8 cellular contexts compared by ENCODE assay signal in genomic region chr20:62365814-62366369, GRCh38. TPM values are rescaled to one million over a fixed set of nuclear protein-coding genes. Genes with fewer than 3 reads are reported as not detected.
DNase-seq lines count a peak whose midpoint lies in the region; ATAC-seq and TF ChIP-seq lines count a peak whose summit lies in the region.

No MANE protein-coding gene starts in this region.

- no peaks in the 10 kb centered on the region for H3K9me3 Mint-ChIP-seq in stimulated activated effector memory CD8-positive, alpha-beta T cell treated with anti-CD3 and anti-CD28 coated beads, Interleukin-12 subunit alpha, Interleukin-12 subunit beta, amount 100 ng/mL, for 72 hours

- 11% methylated on average over 10 of the region's 10 CpGs for WGBS in hepatocyte (ENCODE audit: low lambda C conversion rate, missing lambda C conversion rate)

- peaks cover 86% of the 10 kb centered on the region for H3K4me1 ChIP-seq in hepatocyte (ENCODE audit: insufficient read depth)

- H3K27ac ChIP-seq in WERI-Rb-1, result peak overlapping the region; percentile 93
- H3K27ac ChIP-seq in hepatocyte, result peak overlapping the region; percentile 92

- peaks cover 13% of the 10 kb centered on the region for H3K4me1 Mint-ChIP-seq in stimulated activated effector memory CD8-positive, alpha-beta T cell treated with anti-CD3 and anti-CD28 coated beads, Interleukin-12 subunit alpha, Interleukin-12 subunit beta, amount 100 ng/mL, for 72 hours

- ATAC-seq in stimulated activated effector memory CD8-positive, alpha-beta T cell treated with anti-CD3 and anti-CD28 coated beads, Interleukin-12 subunit alpha, Interleukin-12 subunit beta, amount 100 ng/mL, for 72 hours, result no peak
- no peak for ATAC-seq in GM18867 (IDR thresholded peaks at IDR 0.05; ENCODE audit: unreplicated experiment)

- H3K36me3 ChIP-seq in WERI-Rb-1, result peaks cover 24% of the 10 kb centered on the region
- H3K36me3 ChIP-seq in hepatocyte (replicated peaks; ENCODE audit: insufficient read depth, low read depth), result no peaks in the 10 kb centered on the region

- H3K27me3 ChIP-seq in WERI-Rb-1 (ENCODE audit: insufficient read depth, low read depth, severe bottlenecking) (no peaks in the 10 kb centered on the region), hepatocyte (no peaks in the 10 kb centered on the region)

- H2AFZ ChIP-seq in hepatocyte, result no peak overlapping the region

- peaks cover 56% of the 10 kb centered on the region for H3K79me2 ChIP-seq in hepatocyte

- H3K4me3 Mint-ChIP-seq in stimulated activated effector memory CD8-positive, alpha-beta T cell treated with anti-CD3 and anti-CD28 coated beads, Interleukin-12 subunit alpha, Interleukin-12 subunit beta, amount 100 ng/mL, for 72 hours, result peak overlapping the region; percentile 39

- H3K4me2 ChIP-seq in hepatocyte, result peak overlapping the region; percentile 91

- DNase-seq in DMS153 treated with DMSO at 0.1 percent for 48 hours (lab: John Stamatoyannopoulos, UW; ENCODE audit: unreplicated experiment), result peak; percentile 24
- no peak for DNase-seq in DMS153 (lab: John Stamatoyannopoulos, UW)
- DNase-seq in WERI-Rb-1, result peak; percentile 74
- peak; percentile 84 for DNase-seq in hepatocyte (ENCODE audit: low spot score)
- DNase-seq in stimulated activated effector memory CD8-positive, alpha-beta T cell treated with anti-CD3 and anti-CD28 coated beads, Interleukin-12 subunit alpha, Interleukin-12 subunit beta, amount 100 ng/mL, for 72 hours (ENCODE audit: low spot score in 2 of 2), result no peak
- DNase-seq in ACHN, result no peak
- no peak for DNase-seq in activated CD4-positive, alpha-beta T cell treated with anti-CD3 and anti-CD28 coated beads, Interleukin-2, amount 50 U/mL, for 1 hour

- H3K27ac Mint-ChIP-seq in stimulated activated effector memory CD8-positive, alpha-beta T cell treated with anti-CD3 and anti-CD28 coated beads, Interleukin-12 subunit alpha, Interleukin-12 subunit beta, amount 100 ng/mL, for 72 hours, result no peak overlapping the region

- in situ Hi-C loops in ACHN (cut with HindIII; ENCODE audit: low pct_ligation_motif_present, low pct_unique_long_range_greater_than_20kb, low sequenced_read_pairs), result no loop called here

- TF ChIP-seq CTCF in WERI-Rb-1 (IDR thresholded peaks at IDR 0.05; ENCODE audit: low read depth, low read length), result no peak
- TF ChIP-seq CTCF in hepatocyte (IDR thresholded peaks at IDR 0.05; ENCODE audit: poor library complexity), result no peak

- no peaks in the 10 kb centered on the region for H3K36me3 Mint-ChIP-seq in stimulated activated effector memory CD8-positive, alpha-beta T cell treated with anti-CD3 and anti-CD28 coated beads, Interleukin-12 subunit alpha, Interleukin-12 subunit beta, amount 100 ng/mL, for 72 hours

- H3K4me3 ChIP-seq in WERI-Rb-1 (ENCODE audit: low read depth, low read length) (peak overlapping the region; percentile 83), hepatocyte (peak overlapping the region; percentile 99)

- H3K9me3 ChIP-seq in WERI-Rb-1 (ENCODE audit: severe bottlenecking), result no peaks in the 10 kb centered on the region
- H3K9me3 ChIP-seq in hepatocyte (ENCODE audit: low read depth), result no peaks in the 10 kb centered on the region

- H4K20me1 ChIP-seq in hepatocyte (ENCODE audit: insufficient read depth, poor library complexity, severe bottlenecking), result peaks cover 31% of the 10 kb centered on the region

- H3K9me2 ChIP-seq in hepatocyte (replicated peaks; ENCODE audit: insufficient read depth), result no peaks in the 10 kb centered on the region

RNA-seq across cellular contexts. Expression of gene LAMA5, which starts 1.2 kb away (rescaled TPM):
- 44.6 and 71.3 TPM in 2 replicates for total RNA-seq in hepatocyte
- 252 and 313 TPM in 2 replicates for polyA plus RNA-seq in hepatocyte

RNA-seq across cellular contexts. Expression of gene RPS21, which starts 21.0 kb away (rescaled TPM):
- 1,754 and 2,772 TPM in 2 replicates for total RNA-seq in hepatocyte
- 444 and 460 TPM in 2 replicates for polyA plus RNA-seq in hepatocyte

RNA-seq across cellular contexts. Expression of gene CABLES2, which starts 41.2 kb away (rescaled TPM):
- 8.6 and 12.0 TPM in 2 replicates for total RNA-seq in hepatocyte
- polyA plus RNA-seq in hepatocyte, result 17.7 and 19.1 TPM in 2 replicates

Comparison
In these comparisons a context has a peak if more than half of its experiments do, and no peak if none do; other contexts are left out.
1. DNase-seq: peak in DMS153 treated with DMSO at 0.1 percent for 48 hours (single experiment), WERI-Rb-1 (single experiment) and hepatocyte (single experiment); none in DMS153 (single experiment), stimulated activated effector memory CD8-positive, alpha-beta T cell treated with anti-CD3 and anti-CD28 coated beads, Interleukin-12 subunit alpha, Interleukin-12 subunit beta, amount 100 ng/mL, for 72 hours (0 of 2), ACHN (single experiment) and activated CD4-positive, alpha-beta T cell treated with anti-CD3 and anti-CD28 coated beads, Interleukin-2, amount 50 U/mL, for 1 hour (single experiment).